ENCODE assay signal across 1 cellular context in the genomic region with DNA sequence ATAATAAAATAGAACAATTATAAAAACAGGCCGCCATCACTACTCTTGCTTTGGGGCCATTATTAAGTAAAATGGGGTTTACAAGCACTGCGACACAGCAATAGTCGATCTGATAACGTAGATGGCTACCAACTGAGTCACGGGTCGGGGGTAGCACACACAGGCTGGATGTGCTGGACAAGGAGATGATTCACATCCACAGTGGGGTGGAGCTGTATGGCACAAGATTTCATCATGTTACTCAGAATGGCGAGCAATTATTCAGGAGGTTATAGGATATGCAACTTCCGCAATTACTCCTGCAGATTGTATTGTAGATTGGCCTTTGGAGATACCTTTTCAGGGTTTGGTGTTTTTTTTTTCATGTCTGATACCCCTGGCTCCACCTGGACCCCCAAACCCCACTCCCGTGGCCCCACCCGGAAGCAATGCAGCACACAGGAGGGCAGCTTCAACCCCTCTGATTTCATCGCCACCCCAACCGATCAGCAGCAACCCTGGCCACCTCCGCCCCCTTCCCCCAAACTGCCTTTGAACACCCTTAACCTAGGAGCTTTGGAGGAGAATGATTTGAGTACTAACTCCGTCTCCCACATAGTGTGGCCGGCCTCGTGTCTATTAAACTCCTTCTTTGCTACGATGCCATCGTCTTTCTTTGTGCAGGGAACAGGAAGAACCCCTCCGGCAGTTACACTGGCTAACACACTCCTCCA.
TF ChIP-seq lines count a peak whose summit lies in the region.

No MANE protein-coding gene starts in this region.

TF ChIP-seq in K562, 482 proteins besides CTCF, POLR2A, EP300 and RAD21 (continued from another document and continues in another):
- TF ChIP-seq, protein P1, sequence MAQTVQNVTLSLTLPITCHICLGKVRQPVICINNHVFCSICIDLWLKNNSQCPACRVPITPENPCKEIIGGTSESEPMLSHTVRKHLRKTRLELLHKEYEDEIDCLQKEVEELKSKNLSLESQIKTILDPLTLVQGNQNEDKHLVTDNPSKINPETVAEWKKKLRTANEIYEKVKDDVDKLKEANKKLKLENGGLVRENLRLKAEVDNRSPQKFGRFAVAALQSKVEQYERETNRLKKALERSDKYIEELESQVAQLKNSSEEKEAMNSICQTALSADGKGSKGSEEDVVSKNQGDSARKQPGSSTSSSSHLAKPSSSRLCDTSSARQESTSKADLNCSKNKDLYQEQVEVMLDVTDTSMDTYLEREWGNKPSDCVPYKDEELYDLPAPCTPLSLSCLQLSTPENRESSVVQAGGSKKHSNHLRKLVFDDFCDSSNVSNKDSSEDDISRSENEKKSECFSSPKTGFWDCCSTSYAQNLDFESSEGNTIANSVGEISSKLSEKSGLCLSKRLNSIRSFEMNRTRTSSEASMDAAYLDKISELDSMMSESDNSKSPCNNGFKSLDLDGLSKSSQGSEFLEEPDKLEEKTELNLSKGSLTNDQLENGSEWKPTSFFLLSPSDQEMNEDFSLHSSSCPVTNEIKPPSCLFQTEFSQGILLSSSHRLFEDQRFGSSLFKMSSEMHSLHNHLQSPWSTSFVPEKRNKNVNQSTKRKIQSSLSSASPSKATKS (CRISPR knock-in tag; IDR thresholded peaks at IDR 0.05), result no peak
- TF ChIP-seq, protein P2, sequence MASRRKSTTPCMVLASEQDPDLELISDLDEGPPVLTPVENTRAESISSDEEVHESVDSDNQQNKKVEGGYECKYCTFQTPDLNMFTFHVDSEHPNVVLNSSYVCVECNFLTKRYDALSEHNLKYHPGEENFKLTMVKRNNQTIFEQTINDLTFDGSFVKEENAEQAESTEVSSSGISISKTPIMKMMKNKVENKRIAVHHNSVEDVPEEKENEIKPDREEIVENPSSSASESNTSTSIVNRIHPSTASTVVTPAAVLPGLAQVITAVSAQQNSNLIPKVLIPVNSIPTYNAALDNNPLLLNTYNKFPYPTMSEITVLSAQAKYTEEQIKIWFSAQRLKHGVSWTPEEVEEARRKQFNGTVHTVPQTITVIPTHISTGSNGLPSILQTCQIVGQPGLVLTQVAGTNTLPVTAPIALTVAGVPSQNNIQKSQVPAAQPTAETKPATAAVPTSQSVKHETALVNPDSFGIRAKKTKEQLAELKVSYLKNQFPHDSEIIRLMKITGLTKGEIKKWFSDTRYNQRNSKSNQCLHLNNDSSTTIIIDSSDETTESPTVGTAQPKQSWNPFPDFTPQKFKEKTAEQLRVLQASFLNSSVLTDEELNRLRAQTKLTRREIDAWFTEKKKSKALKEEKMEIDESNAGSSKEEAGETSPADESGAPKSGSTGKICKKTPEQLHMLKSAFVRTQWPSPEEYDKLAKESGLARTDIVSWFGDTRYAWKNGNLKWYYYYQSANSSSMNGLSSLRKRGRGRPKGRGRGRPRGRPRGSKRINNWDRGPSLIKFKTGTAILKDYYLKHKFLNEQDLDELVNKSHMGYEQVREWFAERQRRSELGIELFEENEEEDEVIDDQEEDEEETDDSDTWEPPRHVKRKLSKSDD (conservative IDR thresholded peaks at IDR 0.05; ENCODE audit: low read length), result no peak
- no peak for TF ChIP-seq PTBP1 (IDR thresholded peaks at IDR 0.05; ENCODE audit: low read depth, low read length)
- TF ChIP-seq POLR2AphosphoS2 (IDR thresholded peaks at IDR 0.05; ENCODE audit: low read length), result no peak
- TF ChIP-seq PHF20 (IDR thresholded peaks at IDR 0.05; ENCODE audit: partially characterized antibody), result no peak
- TF ChIP-seq TEAD4 (IDR thresholded peaks at IDR 0.05; ENCODE audit: low read length), result 0 out of 2 replicates have a peak, but pooled peaks have one; percentile 11
- no peak for TF ChIP-seq TEAD4 (CRISPR knock-in tag; IDR thresholded peaks at IDR 0.05; ENCODE audit: borderline replicate concordance)
- TF ChIP-seq ZNF134 (CRISPR knock-in tag; conservative IDR thresholded peaks at IDR 0.05), result no peak
- TF ChIP-seq LCOR (CRISPR knock-in tag; IDR thresholded peaks at IDR 0.05), result no peak
- TF ChIP-seq MCM7 (IDR thresholded peaks at IDR 0.05), result no peak
- no peak for TF ChIP-seq CXXC5 (CRISPR knock-in tag; IDR thresholded peaks at IDR 0.05)
- no peak for TF ChIP-seq STAT5A (IDR thresholded peaks at IDR 0.05; ENCODE audit: borderline replicate concordance, low read length)
- TF ChIP-seq, protein P3, sequence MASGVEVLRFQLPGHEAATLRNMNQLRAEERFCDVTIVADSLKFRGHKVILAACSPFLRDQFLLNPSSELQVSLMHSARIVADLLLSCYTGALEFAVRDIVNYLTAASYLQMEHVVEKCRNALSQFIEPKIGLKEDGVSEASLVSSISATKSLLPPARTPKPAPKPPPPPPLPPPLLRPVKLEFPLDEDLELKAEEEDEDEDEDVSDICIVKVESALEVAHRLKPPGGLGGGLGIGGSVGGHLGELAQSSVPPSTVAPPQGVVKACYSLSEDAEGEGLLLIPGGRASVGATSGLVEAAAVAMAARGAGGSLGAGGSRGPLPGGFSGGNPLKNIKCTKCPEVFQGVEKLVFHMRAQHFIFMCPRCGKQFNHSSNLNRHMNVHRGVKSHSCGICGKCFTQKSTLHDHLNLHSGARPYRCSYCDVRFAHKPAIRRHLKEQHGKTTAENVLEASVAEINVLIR (CRISPR knock-in tag; IDR thresholded peaks at IDR 0.05), result no peak
- peak; percentile 48; the same call in 1 of the 2 replicates for TF ChIP-seq EP400 (IDR thresholded peaks at IDR 0.05)
- TF ChIP-seq POLR2H (tag; IDR thresholded peaks at IDR 0.05; ENCODE audit: low read depth), result peak; percentile 48
- no peak for TF ChIP-seq SMAD1 (IDR thresholded peaks at IDR 0.05; ENCODE audit: low read depth, low read length, partially characterized antibody)
- no peak for TF ChIP-seq FOXK1 (CRISPR knock-in tag; IDR thresholded peaks at IDR 0.05; ENCODE audit: borderline replicate concordance)
- TF ChIP-seq BACH1 (tag; IDR thresholded peaks at IDR 0.05), result 0 out of 2 replicates have a peak, but pooled peaks have one; percentile 67
- no peak for TF ChIP-seq NRF1 (conservative IDR thresholded peaks at IDR 0.05 in 1 of 2, IDR thresholded peaks at IDR 0.05 in 1 of 2)
- TF ChIP-seq ATF7 (IDR thresholded peaks at IDR 0.05), result peak; percentile 81
- TF ChIP-seq CEBPG (CRISPR knock-in tag; IDR thresholded peaks at IDR 0.05), result peak; percentile 94
- TF ChIP-seq CEBPG (tag; conservative IDR thresholded peaks at IDR 0.05 in 1 of 2, IDR thresholded peaks at IDR 0.05 in 1 of 2), result peak; percentile 91 to 98
- no peak for TF ChIP-seq MEF2A (IDR thresholded peaks at IDR 0.05; ENCODE audit: control insufficient read depth, low read depth, low read length)
- no peak for TF ChIP-seq TAF15 (IDR thresholded peaks at IDR 0.05; ENCODE audit: low read depth, low read length)
- 0 out of 2 replicates have a peak, but pooled peaks have one; percentile 25 for TF ChIP-seq PTTG1 (tag; IDR thresholded peaks at IDR 0.05; ENCODE audit: low read depth)
- no peak for TF ChIP-seq ZNF23 (CRISPR knock-in tag; IDR thresholded peaks at IDR 0.05)
- TF ChIP-seq SMARCA4 (IDR thresholded peaks at IDR 0.05), result peak; percentile 82; the same call in 1 of the 2 replicates
- TF ChIP-seq JUN (IDR thresholded peaks at IDR 0.05; ENCODE audit: borderline replicate concordance, low read depth, low read length), result peak; percentile 92
- no peak for TF ChIP-seq JUN (CRISPR knock-in tag; IDR thresholded peaks at IDR 0.05; ENCODE audit: borderline replicate concordance)
- TF ChIP-seq HDAC2 (IDR thresholded peaks at IDR 0.05), result 0 out of 2 replicates have a peak, but pooled peaks have one; percentile 36
- TF ChIP-seq ZNF766 (CRISPR knock-in tag; conservative IDR thresholded peaks at IDR 0.05), result no peak; the same call in 1 of the 2 replicates
- TF ChIP-seq SREBF1 (IDR thresholded peaks at IDR 0.05; ENCODE audit: borderline replicate concordance, low read depth, low read length), result no peak
- peak; percentile 55 for TF ChIP-seq RBFOX2 (IDR thresholded peaks at IDR 0.05; ENCODE audit: low read depth, low read length)
- TF ChIP-seq CREB1 (IDR thresholded peaks at IDR 0.05), result no peak
- no peak for TF ChIP-seq CREB1 (CRISPR knock-in tag; IDR thresholded peaks at IDR 0.05)
- no peak for TF ChIP-seq CBX3 (IDR thresholded peaks at IDR 0.05; ENCODE audit: borderline replicate concordance in 1 of 2, low read length in 2 of 2)
- TF ChIP-seq CTBP1 (IDR thresholded peaks at IDR 0.05; ENCODE audit: borderline replicate concordance), result peak; percentile 47; the same call in 1 of the 2 replicates
- TF ChIP-seq HDAC8 (tag; IDR thresholded peaks at IDR 0.05), result peak; percentile 19; the same call in 1 of the 2 replicates
- TF ChIP-seq TBP (optimal IDR thresholded peaks at IDR 0.05; ENCODE audit: low read depth, low read length), result no peak
- peak; percentile 78; the same call in 1 of the 2 replicates for TF ChIP-seq NFRKB (IDR thresholded peaks at IDR 0.05; ENCODE audit: low read depth)
- peak; percentile 93 for TF ChIP-seq JUND (IDR thresholded peaks at IDR 0.05; ENCODE audit: borderline replicate concordance, low read depth, low read length)
- peak; percentile 64; the same call in 1 of the 3 replicates for TF ChIP-seq JUND (tag; IDR thresholded peaks at IDR 0.05; ENCODE audit: borderline replicate concordance, low read depth, low read length)
- TF ChIP-seq, protein P4, sequence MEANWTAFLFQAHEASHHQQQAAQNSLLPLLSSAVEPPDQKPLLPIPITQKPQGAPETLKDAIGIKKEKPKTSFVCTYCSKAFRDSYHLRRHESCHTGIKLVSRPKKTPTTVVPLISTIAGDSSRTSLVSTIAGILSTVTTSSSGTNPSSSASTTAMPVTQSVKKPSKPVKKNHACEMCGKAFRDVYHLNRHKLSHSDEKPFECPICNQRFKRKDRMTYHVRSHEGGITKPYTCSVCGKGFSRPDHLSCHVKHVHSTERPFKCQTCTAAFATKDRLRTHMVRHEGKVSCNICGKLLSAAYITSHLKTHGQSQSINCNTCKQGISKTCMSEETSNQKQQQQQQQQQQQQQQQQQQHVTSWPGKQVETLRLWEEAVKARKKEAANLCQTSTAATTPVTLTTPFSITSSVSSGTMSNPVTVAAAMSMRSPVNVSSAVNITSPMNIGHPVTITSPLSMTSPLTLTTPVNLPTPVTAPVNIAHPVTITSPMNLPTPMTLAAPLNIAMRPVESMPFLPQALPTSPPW (CRISPR knock-in tag; IDR thresholded peaks at IDR 0.05), result peak; percentile 31; the same call in 1 of the 2 replicates
- TF ChIP-seq, protein P5, sequence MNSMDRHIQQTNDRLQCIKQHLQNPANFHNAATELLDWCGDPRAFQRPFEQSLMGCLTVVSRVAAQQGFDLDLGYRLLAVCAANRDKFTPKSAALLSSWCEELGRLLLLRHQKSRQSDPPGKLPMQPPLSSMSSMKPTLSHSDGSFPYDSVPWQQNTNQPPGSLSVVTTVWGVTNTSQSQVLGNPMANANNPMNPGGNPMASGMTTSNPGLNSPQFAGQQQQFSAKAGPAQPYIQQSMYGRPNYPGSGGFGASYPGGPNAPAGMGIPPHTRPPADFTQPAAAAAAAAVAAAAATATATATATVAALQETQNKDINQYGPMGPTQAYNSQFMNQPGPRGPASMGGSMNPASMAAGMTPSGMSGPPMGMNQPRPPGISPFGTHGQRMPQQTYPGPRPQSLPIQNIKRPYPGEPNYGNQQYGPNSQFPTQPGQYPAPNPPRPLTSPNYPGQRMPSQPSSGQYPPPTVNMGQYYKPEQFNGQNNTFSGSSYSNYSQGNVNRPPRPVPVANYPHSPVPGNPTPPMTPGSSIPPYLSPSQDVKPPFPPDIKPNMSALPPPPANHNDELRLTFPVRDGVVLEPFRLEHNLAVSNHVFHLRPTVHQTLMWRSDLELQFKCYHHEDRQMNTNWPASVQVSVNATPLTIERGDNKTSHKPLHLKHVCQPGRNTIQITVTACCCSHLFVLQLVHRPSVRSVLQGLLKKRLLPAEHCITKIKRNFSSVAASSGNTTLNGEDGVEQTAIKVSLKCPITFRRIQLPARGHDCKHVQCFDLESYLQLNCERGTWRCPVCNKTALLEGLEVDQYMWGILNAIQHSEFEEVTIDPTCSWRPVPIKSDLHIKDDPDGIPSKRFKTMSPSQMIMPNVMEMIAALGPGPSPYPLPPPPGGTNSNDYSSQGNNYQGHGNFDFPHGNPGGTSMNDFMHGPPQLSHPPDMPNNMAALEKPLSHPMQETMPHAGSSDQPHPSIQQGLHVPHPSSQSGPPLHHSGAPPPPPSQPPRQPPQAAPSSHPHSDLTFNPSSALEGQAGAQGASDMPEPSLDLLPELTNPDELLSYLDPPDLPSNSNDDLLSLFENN (IDR thresholded peaks at IDR 0.05; ENCODE audit: low read depth in 2 of 2, low read length in 2 of 2), result no peak
- 0 out of 2 replicates have a peak, but pooled peaks have one; percentile 4 for TF ChIP-seq MAFK (IDR thresholded peaks at IDR 0.05; ENCODE audit: low read length)
- peak; percentile 26; the same call in 1 of the 2 replicates for TF ChIP-seq ZNF584 (CRISPR knock-in tag; IDR thresholded peaks at IDR 0.05; ENCODE audit: low read depth)
- TF ChIP-seq CREM (IDR thresholded peaks at IDR 0.05; ENCODE audit: low read depth), result peak; percentile 31; the same call in 1 of the 2 replicates
- TF ChIP-seq ZNF717 (CRISPR knock-in tag; IDR thresholded peaks at IDR 0.05), result no peak
- peak; percentile 81; the same call in 1 of the 2 replicates for TF ChIP-seq SMARCE1 (IDR thresholded peaks at IDR 0.05)
- TF ChIP-seq, protein P6, sequence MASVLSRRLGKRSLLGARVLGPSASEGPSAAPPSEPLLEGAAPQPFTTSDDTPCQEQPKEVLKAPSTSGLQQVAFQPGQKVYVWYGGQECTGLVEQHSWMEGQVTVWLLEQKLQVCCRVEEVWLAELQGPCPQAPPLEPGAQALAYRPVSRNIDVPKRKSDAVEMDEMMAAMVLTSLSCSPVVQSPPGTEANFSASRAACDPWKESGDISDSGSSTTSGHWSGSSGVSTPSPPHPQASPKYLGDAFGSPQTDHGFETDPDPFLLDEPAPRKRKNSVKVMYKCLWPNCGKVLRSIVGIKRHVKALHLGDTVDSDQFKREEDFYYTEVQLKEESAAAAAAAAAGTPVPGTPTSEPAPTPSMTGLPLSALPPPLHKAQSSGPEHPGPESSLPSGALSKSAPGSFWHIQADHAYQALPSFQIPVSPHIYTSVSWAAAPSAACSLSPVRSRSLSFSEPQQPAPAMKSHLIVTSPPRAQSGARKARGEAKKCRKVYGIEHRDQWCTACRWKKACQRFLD (CRISPR knock-in tag; IDR thresholded peaks at IDR 0.05), result peak; percentile 25; the same call in 1 of the 2 replicates
- peak; percentile 37; the same call in 1 of the 2 replicates for TF ChIP-seq NCOA1 (IDR thresholded peaks at IDR 0.05; ENCODE audit: low read depth)
- TF ChIP-seq ARID1B (IDR thresholded peaks at IDR 0.05), result peak; percentile 76
- TF ChIP-seq HDAC3 (IDR thresholded peaks at IDR 0.05; ENCODE audit: borderline replicate concordance, partially characterized antibody), result no peak
- peak; percentile 93 for TF ChIP-seq ZNF589 (CRISPR knock-in tag; IDR thresholded peaks at IDR 0.05; ENCODE audit: low read depth)
- TF ChIP-seq SP2 (IDR thresholded peaks at IDR 0.05; ENCODE audit: extremely low read depth, low read depth, low read length, poor library complexity, severe bottlenecking), result no peak
